ENCODE assay signal across 16 cellular contexts in the genomic region with DNA sequence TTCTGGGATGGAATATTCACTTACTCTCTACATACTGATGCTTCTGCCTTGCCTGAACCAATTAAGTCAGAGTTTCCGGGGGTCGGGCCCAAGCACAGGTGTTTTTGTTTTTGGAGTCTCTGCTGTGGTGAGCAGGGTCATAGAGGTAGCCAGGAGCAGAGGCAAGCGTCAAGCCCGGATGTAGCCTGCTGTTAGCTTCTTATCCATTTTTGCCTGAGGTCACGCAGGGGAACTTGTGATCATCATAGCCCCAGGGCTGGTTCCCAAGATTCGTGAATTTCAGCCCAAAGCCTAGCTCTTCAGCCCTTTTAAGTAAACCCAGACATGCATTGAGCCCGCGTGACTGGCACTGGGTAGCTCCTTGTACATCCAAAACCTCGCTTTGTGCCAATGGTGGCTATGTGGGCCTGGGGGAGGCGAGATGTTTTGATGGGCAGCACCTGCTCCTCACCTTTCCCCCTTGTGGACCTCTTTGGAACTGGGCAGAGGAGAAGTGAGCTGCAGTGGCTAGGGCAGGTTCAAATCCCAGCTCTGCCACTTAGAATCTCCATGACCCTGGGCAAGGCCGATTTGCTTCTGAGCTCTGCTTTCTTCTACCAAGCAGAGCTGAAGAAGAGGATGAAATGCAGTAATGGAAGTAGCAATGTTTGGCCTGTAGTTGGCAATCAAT. TPM values are rescaled to one million over a fixed set of nuclear protein-coding genes. Genes with fewer than 3 reads are reported as not detected.
DNase-seq lines count a peak whose midpoint lies in the region; ATAC-seq and TF ChIP-seq lines count a peak whose summit lies in the region.
"Had no signal": no experiment of that assay in that cellular context is flagged by ENCODE, and none has a peak within 500 bp of the region (broad histone marks: within the 10 kb centered on the region; RNA-seq: fewer than 3 reads in every experiment).

No MANE protein-coding gene starts in this region.

- peaks cover 14% of the 10 kb centered on the region for H3K4me1 Mint-ChIP-seq in HFFc6 (ENCODE audit: low read depth)
- peaks cover 15% of the 10 kb centered on the region for H3K4me1 Mint-ChIP-seq in chondrocyte (ENCODE audit: low read depth)
- peaks cover 27% of the 10 kb centered on the region for H3K4me1 Mint-ChIP-seq in neural crest cell

- TF ChIP-seq CTCF in HFFc6 (IDR thresholded peaks at IDR 0.05) (peak; percentile 32; the same call in 1 of the 2 replicates), chondrocyte (IDR thresholded peaks at IDR 0.05) (peak; percentile 19), neural crest cell (conservative IDR thresholded peaks at IDR 0.05) (peak; percentile 24)

- ATAC-seq in GM19328 (IDR thresholded peaks at IDR 0.05; ENCODE audit: unreplicated experiment) (no peak), HG03521 (IDR thresholded peaks at IDR 0.05; ENCODE audit: unreplicated experiment) (no peak)
- ATAC-seq: CD8-positive, alpha-beta T cell; GM12878 had no signal

- DNase-seq in ELF-1 (ENCODE audit: low read depth, low spot score) (peak; percentile 84), HFFc6 (no peak), chondrocyte (ENCODE audit: low spot score) (no peak), neural crest cell (ENCODE audit: low read depth, low spot score) (no peak), HAP-1 (ENCODE audit: low spot score in 2 of 2) (no peak)
- no peak for DNase-seq in stimulated activated CD4-positive, alpha-beta T cell treated with anti-CD3 and anti-CD28 coated beads, Interleukin-12 subunit alpha, Interleukin-12 subunit beta, amount 100 ng/mL, for 4 hours
- DNase-seq: CD8-positive, alpha-beta T cell; MV-4-11; NCI-H1417 treated with DMSO at 0.1 percent for 48 hours; NCI-H1930; NCI-H446; OCI-M1; SJCRH30 had no signal

- H3K4me3 Mint-ChIP-seq in HFFc6: no peak overlapping the region
- no peak overlapping the region for H3K4me3 Mint-ChIP-seq in chondrocyte (ENCODE audit: unreplicated experiment)
- no peak overlapping the region for H3K4me3 Mint-ChIP-seq in neural crest cell
- H3K4me3 Mint-ChIP-seq: CD8-positive, alpha-beta T cell had no signal

- no peak overlapping the region for H3K27ac Mint-ChIP-seq in HFFc6
- no peak overlapping the region for H3K27ac Mint-ChIP-seq in chondrocyte (ENCODE audit: unreplicated experiment)
- no peak overlapping the region for H3K27ac Mint-ChIP-seq in neural crest cell (ENCODE audit: unreplicated experiment)
- H3K27ac Mint-ChIP-seq: CD8-positive, alpha-beta T cell had no signal

- no peaks in the 10 kb centered on the region for H3K9me3 ChIP-seq in HAP-1
- H3K9me3 ChIP-seq: SJCRH30 had no signal

- H3K36me3 ChIP-seq in HAP-1 (replicated peaks): no peaks in the 10 kb centered on the region
- H3K36me3 ChIP-seq: SJCRH30 had no signal

- H3K36me3 Mint-ChIP-seq in HFFc6 (ENCODE audit: low read depth) (no peaks in the 10 kb centered on the region), chondrocyte (ENCODE audit: low read depth) (peaks cover 5% of the 10 kb centered on the region), neural crest cell (ENCODE audit: low read depth) (no peaks in the 10 kb centered on the region)
- H3K36me3 Mint-ChIP-seq: CD8-positive, alpha-beta T cell had no signal

- H3K9me3 Mint-ChIP-seq in HFFc6 (no peaks in the 10 kb centered on the region), chondrocyte (ENCODE audit: low read depth) (no peaks in the 10 kb centered on the region), neural crest cell (no peaks in the 10 kb centered on the region)
- H3K9me3 Mint-ChIP-seq: CD8-positive, alpha-beta T cell had no signal

- H3K4me1 ChIP-seq in HAP-1: no peaks in the 10 kb centered on the region
- H3K4me1 ChIP-seq: SJCRH30 had no signal

- H3K27me3 ChIP-seq in HAP-1 (ENCODE audit: low read depth): no peaks in the 10 kb centered on the region
- H3K27me3 ChIP-seq: SJCRH30 had no signal

- peaks cover 3% of the 10 kb centered on the region for H3K27me3 Mint-ChIP-seq in HFFc6 (ENCODE audit: insufficient read depth)
- peaks cover 4% of the 10 kb centered on the region for H3K27me3 Mint-ChIP-seq in chondrocyte (ENCODE audit: low read depth)
- H3K27me3 Mint-ChIP-seq in neural crest cell (ENCODE audit: low read depth): peaks cover 5% of the 10 kb centered on the region

- no peak overlapping the region for H3K4me3 ChIP-seq in HAP-1
- H3K4me3 ChIP-seq: GM12878, SJCRH30 had no signal

- in situ Hi-C loops in HAP-1 (cut with MboI; ENCODE audit: low sequenced_read_pairs): no loop called here

RNA-seq across cellular contexts. Expression of a gene that starts 33.7 kb away (rescaled TPM):
- under 1 TPM in 2 of 6 experiments, not detected in 4; 0.16 to 0.17 TPM for total RNA-seq in HFFc6 (2021; fragmentation: NEBNext Ultra II Directional; extraction: Animal tissue kit (Norgen Biotek cat#: 25700))
- 1.7 to 18.1 TPM (median 2.1 TPM) in 3 replicates for total RNA-seq in chondrocyte
- 2.4 TPM in 2 replicates for total RNA-seq in neural crest cell
- total RNA-seq: SJCRH30 had no signal
